ENCODE assay signal across 8 cellular contexts in genomic region chr2:32277674-32278475, GRCh38. TPM values are rescaled to one million over a fixed set of nuclear protein-coding genes. Genes with fewer than 3 reads are reported as not detected.
DNase-seq lines count a peak whose midpoint lies in the region; ATAC-seq and TF ChIP-seq lines count a peak whose summit lies in the region.

Gene YIPF4 (plus strand): TSS chr2:32277904. CDS start chr2:32278156, 252 bp downstream.

- no peaks in the 10 kb centered on the region for H3K27me3 ChIP-seq in osteoblast (ENCODE audit: insufficient read depth, low read length)
- no peaks in the 10 kb centered on the region for H3K27me3 ChIP-seq in thoracic aorta (replicated peaks; ENCODE audit: insufficient read depth)

- peaks cover 2% of the 10 kb centered on the region for H3K4me1 Mint-ChIP-seq in glutamatergic neuron (ENCODE audit: low read depth, unreplicated experiment)

- peak within 1 kb of the TSS; percentile 96 for H3K27ac Mint-ChIP-seq in activated naive CD4-positive, alpha-beta T cell treated with anti-CD3 and anti-CD28 coated beads, Interleukin-2, amount 50 U/mL, for 72 hours
- peak within 1 kb of the TSS; percentile 95 for H3K27ac Mint-ChIP-seq in glutamatergic neuron (ENCODE audit: unreplicated experiment)

- peaks cover 4% of the 10 kb centered on the region for H4K20me1 ChIP-seq in osteoblast (ENCODE audit: insufficient read depth, low read length)

- H3K4me1 ChIP-seq in osteoblast (ENCODE audit: insufficient read depth, low read length) (peaks cover 10% of the 10 kb centered on the region), thoracic aorta (ENCODE audit: control insufficient read depth in 1 of 2, low read depth in 2 of 2) (peaks cover 5 to 20% of the 10 kb centered on the region in 2 donors)

- H3K4me3 ChIP-seq in GM08714 (ENCODE audit: low read length) (peak within 1 kb of the TSS; percentile 95), osteoblast (ENCODE audit: insufficient read depth, low read length) (peak within 1 kb of the TSS; percentile 99), thoracic aorta (peak within 1 kb of the TSS; percentile 94)

- ATAC-seq in HG02610 (IDR thresholded peaks at IDR 0.05; ENCODE audit: unreplicated experiment): peak; percentile 98
- ATAC-seq in activated naive CD4-positive, alpha-beta T cell treated with anti-CD3 and anti-CD28 coated beads, Interleukin-2, amount 50 U/mL, for 72 hours: peak; percentile 99
- peak; percentile 100 for ATAC-seq in thoracic aorta (ENCODE audit: insufficient number of reproducible peaks, low FRiP score, low read depth)

- H2AFZ ChIP-seq in osteoblast (ENCODE audit: low read length): peak within 1 kb of the TSS; percentile 95

- H3K36me3 Mint-ChIP-seq in activated naive CD4-positive, alpha-beta T cell treated with anti-CD3 and anti-CD28 coated beads, Interleukin-2, amount 50 U/mL, for 72 hours: peaks cover 6 to 13% of the 10 kb centered on the region in 2 donors
- H3K36me3 Mint-ChIP-seq in glutamatergic neuron (ENCODE audit: unreplicated experiment): no peaks in the 10 kb centered on the region

- DNase-seq in NCI-H1092 treated with DMSO at 0.1 percent for 48 hours (lab: John Stamatoyannopoulos, UW) (peak; percentile 83), SKM-1 (lab: John Stamatoyannopoulos, UW; ENCODE audit: unreplicated experiment) (peak; percentile 89), glutamatergic neuron (peak; percentile 89), osteoblast (ENCODE audit: insufficient read length, low spot score, missing footprints) (peak; percentile 100), thoracic aorta (ENCODE audit: low spot score) (peak; percentile 63)
- peak; percentile 86 to 89 for DNase-seq in activated naive CD4-positive, alpha-beta T cell treated with anti-CD3 and anti-CD28 coated beads, Interleukin-2, amount 50 U/mL, for 72 hours (ENCODE audit: low spot score in 2 of 2)

- H3K79me2 ChIP-seq in osteoblast (ENCODE audit: insufficient read depth, low read length): peaks cover 43% of the 10 kb centered on the region

- no peaks in the 10 kb centered on the region for H3K27me3 Mint-ChIP-seq in glutamatergic neuron (ENCODE audit: unreplicated experiment)

- H3K9me3 ChIP-seq in osteoblast (ENCODE audit: low read depth, low read length) (no peaks in the 10 kb centered on the region), thoracic aorta (no peaks in the 10 kb centered on the region)

- H3K27ac ChIP-seq in osteoblast (ENCODE audit: low read depth, low read length) (peak within 1 kb of the TSS; percentile 80), thoracic aorta (peak within 1 kb of the TSS; percentile 74 to 81)

- TF ChIP-seq CTCF in glutamatergic neuron (IDR thresholded peaks at IDR 0.05; ENCODE audit: partially characterized antibody, unreplicated experiment) (no peak), osteoblast (IDR thresholded peaks at IDR 0.05; ENCODE audit: extremely low read depth, low read depth, low read length) (no peak), thoracic aorta (IDR thresholded peaks at IDR 0.05) (no peak)

- peak within 1 kb of the TSS; percentile 87 for H3K4me2 ChIP-seq in osteoblast (ENCODE audit: insufficient read depth, low read length)

- peak within 1 kb of the TSS; percentile 98 for H3K4me3 Mint-ChIP-seq in glutamatergic neuron (ENCODE audit: unreplicated experiment)

- H3K36me3 ChIP-seq in osteoblast (ENCODE audit: insufficient read depth, low read length): peaks cover 4% of the 10 kb centered on the region
- H3K36me3 ChIP-seq in thoracic aorta: no peaks in the 10 kb centered on the region

- peaks cover 0 to 3% of the 10 kb centered on the region in 2 donors for H3K9me3 Mint-ChIP-seq in activated naive CD4-positive, alpha-beta T cell treated with anti-CD3 and anti-CD28 coated beads, Interleukin-2, amount 50 U/mL, for 72 hours
- H3K9me3 Mint-ChIP-seq in glutamatergic neuron (ENCODE audit: unreplicated experiment): peaks cover 3% of the 10 kb centered on the region

RNA-seq across cellular contexts. Expression of gene YIPF4, which starts in this region (rescaled TPM):
- 10 to 100 TPM; 35.0 to 36.3 TPM for total RNA-seq in activated naive CD4-positive, alpha-beta T cell treated with anti-CD3 and anti-CD28 coated beads, Interleukin-2, amount 50 U/mL, for 72 hours
- total RNA-seq in glutamatergic neuron (ENCODE audit: unreplicated experiment) (50.2 TPM), osteoblast (18.5 and 19.4 TPM in 2 replicates), thoracic aorta (10 to 100 TPM; 19.0 to 25.0 TPM)

Comparison
In these comparisons a context has a peak if more than half of its experiments do, and no peak if none do; other contexts are left out.
1. Peak in every context shown above with its lines: DNase-seq, ATAC-seq, H3K4me3 ChIP-seq and H3K27ac ChIP-seq.